Comparison of ENCODE assay signal across 8 cellular contexts in genomic region chr14:71855399-71856036, GRCh38.
A peak's percentile ranks its signal among the peaks of the same experiment; 100 is the strongest.
DNase-seq lines count a peak whose midpoint lies in the region; ATAC-seq and TF ChIP-seq lines count a peak whose summit lies in the region.

No MANE protein-coding gene starts in this region.

- H3K4me3 Mint-ChIP-seq in Caco-2 (ENCODE audit: unreplicated experiment) = no peak overlapping the region
- H3K4me3 Mint-ChIP-seq in activated T-helper 2 cell treated with anti-CD3 and anti-CD28 coated beads, Interferon-gamma antibody, Interleukin-2, Interleukin-4, amounts not matched to agents 10 μg/mL and 5 μg/mL and 100 μg/mL, durations not matched to agents 14 hours and 24 hours and 36 hours (ENCODE audit: low read depth) = no peak overlapping the region

- TF ChIP-seq CTCF in Caco-2 (IDR thresholded peaks at IDR 0.05; ENCODE audit: insufficient read depth in 1 of 2, low read depth in 1 of 2, low read length in 1 of 2, severe bottlenecking in 1 of 2, unreplicated experiment in 1 of 2) = peak; percentile 56 to 61
- TF ChIP-seq CTCF in PC-3 (conservative IDR thresholded peaks at IDR 0.05; ENCODE audit: low read depth, low read length) = peak; percentile 96
- TF ChIP-seq CTCF in psoas muscle (IDR thresholded peaks at IDR 0.05) = peak; percentile 48
- TF ChIP-seq CTCF in prostate gland (IDR thresholded peaks at IDR 0.05) = peak in 1 of 4 experiments; percentile 11

- H3K36me3 ChIP-seq in Caco-2 (ENCODE audit: control insufficient read depth, insufficient read depth, low read length) (no peaks in the 10 kb centered on the region), PC-3 (ENCODE audit: low read depth, low read length) (no peaks in the 10 kb centered on the region), psoas muscle (ENCODE audit: insufficient read depth in 1 of 2, low read depth in 1 of 2) (no peaks in the 10 kb centered on the region), prostate gland (no peaks in the 10 kb centered on the region)

- H3K4me2 ChIP-seq in PC-3 (ENCODE audit: low read length) = no peak overlapping the region

- H3K9me3 Mint-ChIP-seq in Caco-2 (ENCODE audit: unreplicated experiment) = peaks cover 9% of the 10 kb centered on the region
- no peaks in the 10 kb centered on the region for H3K9me3 Mint-ChIP-seq in activated T-helper 2 cell treated with anti-CD3 and anti-CD28 coated beads, Interferon-gamma antibody, Interleukin-2, Interleukin-4, amounts not matched to agents 10 μg/mL and 5 μg/mL and 100 μg/mL, durations not matched to agents 14 hours and 24 hours and 36 hours

- no peaks in the 10 kb centered on the region for H4K20me1 ChIP-seq in PC-3 (ENCODE audit: low read length)

- no peaks in the 10 kb centered on the region for H3K9me2 ChIP-seq in PC-3 (replicated peaks; ENCODE audit: low read length)

- peak; percentile 58 to 74 for DNase-seq in Caco-2
- DNase-seq in HK-2 (ENCODE audit: unreplicated experiment) = peak; percentile 51
- DNase-seq in PC-3 = peak; percentile 89
- DNase-seq in activated T-helper 2 cell treated with anti-CD3 and anti-CD28 coated beads, Interferon-gamma antibody, Interleukin-2, Interleukin-4, amounts not matched to agents 10 μg/mL and 5 μg/mL and 100 μg/mL, durations not matched to agents 14 hours and 24 hours and 36 hours (ENCODE audit: low spot score) = peak; percentile 26
- peak; percentile 47 for DNase-seq in glomerular visceral epithelial cell (ENCODE audit: extremely low spot score)
- peak; percentile 63 to 68 for DNase-seq in psoas muscle
- no peak for DNase-seq in prostate gland (ENCODE audit: low spot score)

- peaks cover 4% of the 10 kb centered on the region for H3K27me3 Mint-ChIP-seq in Caco-2 (ENCODE audit: insufficient read depth, unreplicated experiment)
- H3K27me3 Mint-ChIP-seq in activated T-helper 2 cell treated with anti-CD3 and anti-CD28 coated beads, Interferon-gamma antibody, Interleukin-2, Interleukin-4, amounts not matched to agents 10 μg/mL and 5 μg/mL and 100 μg/mL, durations not matched to agents 14 hours and 24 hours and 36 hours (ENCODE audit: low read depth) = peaks cover 32% of the 10 kb centered on the region

- no peak for TF ChIP-seq POLR2A in prostate gland (IDR thresholded peaks at IDR 0.05)

- no peaks in the 10 kb centered on the region for H3K36me3 Mint-ChIP-seq in Caco-2 (ENCODE audit: insufficient read depth, unreplicated experiment)
- no peaks in the 10 kb centered on the region for H3K36me3 Mint-ChIP-seq in activated T-helper 2 cell treated with anti-CD3 and anti-CD28 coated beads, Interferon-gamma antibody, Interleukin-2, Interleukin-4, amounts not matched to agents 10 μg/mL and 5 μg/mL and 100 μg/mL, durations not matched to agents 14 hours and 24 hours and 36 hours (ENCODE audit: low read depth)

- H3K27ac ChIP-seq in PC-3 (ENCODE audit: low read length) (no peak overlapping the region), psoas muscle (no peak overlapping the region), prostate gland (no peak overlapping the region)

- H3K27ac Mint-ChIP-seq in Caco-2 (ENCODE audit: unreplicated experiment) = no peak overlapping the region
- H3K27ac Mint-ChIP-seq in activated T-helper 2 cell treated with anti-CD3 and anti-CD28 coated beads, Interferon-gamma antibody, Interleukin-2, Interleukin-4, amounts not matched to agents 10 μg/mL and 5 μg/mL and 100 μg/mL, durations not matched to agents 14 hours and 24 hours and 36 hours = no peak overlapping the region

- H3K9me3 ChIP-seq in Caco-2 (no peaks in the 10 kb centered on the region), PC-3 (ENCODE audit: low read length) (no peaks in the 10 kb centered on the region), psoas muscle (no peaks in the 10 kb centered on the region), prostate gland (no peaks in the 10 kb centered on the region)

- CTCF ChIA-PET in Caco-2 (lab: Charles Lee) = interaction anchor here (0.6 to 1.0 kb wide), 5 partner anchors 25 to 1619 kb away, joined by 3 to 5 read pairs (median 3); no protein-coding TSS in a partner anchor
- CTCF ChIA-PET in PC-3 (lab: Charles Lee) = interaction anchor here (0.5 to 1.6 kb wide), 20 partner anchors 52 to 752 kb away, joined by 3 to 13 read pairs (median 5); no protein-coding TSS in a partner anchor

- WGBS in psoas muscle, 3 donors = 97 to 100% (median 100%) methylated on average over 1 of the region's 1 CpG
- 100% methylated on average over 1 of the region's 1 CpG for WGBS in prostate gland

- H3K27me3 ChIP-seq in Caco-2 (replicated peaks; ENCODE audit: control insufficient read depth, insufficient read depth, low read length) (no peaks in the 10 kb centered on the region), PC-3 (ENCODE audit: low read length) (no peaks in the 10 kb centered on the region; the same call in 1 of the 2 replicates), psoas muscle (ENCODE audit: insufficient read depth in 3 of 3, low read length in 2 of 3) (peaks cover 0 to 2% (median 0%) of the 10 kb centered on the region in 3 donors), prostate gland (replicated peaks; ENCODE audit: insufficient read depth) (no peaks in the 10 kb centered on the region)

- H3K4me1 Mint-ChIP-seq in Caco-2 (ENCODE audit: low read depth, unreplicated experiment) = no peaks in the 10 kb centered on the region
- H3K4me1 Mint-ChIP-seq in activated T-helper 2 cell treated with anti-CD3 and anti-CD28 coated beads, Interferon-gamma antibody, Interleukin-2, Interleukin-4, amounts not matched to agents 10 μg/mL and 5 μg/mL and 100 μg/mL, durations not matched to agents 14 hours and 24 hours and 36 hours (ENCODE audit: low read depth) = peaks cover 11% of the 10 kb centered on the region

- no peak overlapping the region for H3K4me3 ChIP-seq in Caco-2 (ENCODE audit: low read depth, low read length)
- no peak overlapping the region for H3K4me3 ChIP-seq in PC-3 (ENCODE audit: low read length)
- no peak overlapping the region for H3K4me3 ChIP-seq in psoas muscle
- no peak overlapping the region for H3K4me3 ChIP-seq in prostate gland

- H3K9ac ChIP-seq in PC-3 (ENCODE audit: low read length) = no peak overlapping the region

- no peaks in the 10 kb centered on the region for H3F3A ChIP-seq in PC-3 (ENCODE audit: low read length, unreplicated experiment)

- peak; percentile 90 for ATAC-seq in PC-3
- no peak for ATAC-seq in psoas muscle
- no peak for ATAC-seq in HG02885 (IDR thresholded peaks at IDR 0.05; ENCODE audit: poor library complexity, unreplicated experiment)

- no TSS peak for BruUV-seq in Caco-2 (replicated peaks; lab: Mats Ljungman, UMichigan)
- no TSS peak for BruUV-seq in PC-3 (replicated peaks; lab: Mats Ljungman, UMichigan)

- no peak overlapping the region for H2AFZ ChIP-seq in PC-3 (ENCODE audit: low read length)

- intact Hi-C loops in Caco-2 (cut with micrococcal nuclease; ENCODE audit: unreplicated experiment) = loop anchor here (10.0 kb wide), 2 partner anchors 131 to 721 kb away; no protein-coding TSS in a partner anchor
- intact Hi-C loops in PC-3 (cut with micrococcal nuclease) = loop anchor here (1.0 to 2.0 kb wide), 5 partner anchors 53 to 751 kb away; no protein-coding TSS in a partner anchor
- intact Hi-C loops in activated T-helper 2 cell treated with anti-CD3 and anti-CD28 coated beads, Interferon-gamma antibody, Interleukin-2, Interleukin-4, amounts not matched to agents 10 μg/mL and 5 μg/mL and 100 μg/mL, durations not matched to agents 14 hours and 24 hours and 36 hours (cut with micrococcal nuclease) = loop anchor here (2.0 to 10.0 kb wide), 2 partner anchors 101 to 751 kb away; no protein-coding TSS in a partner anchor
- intact Hi-C loops in psoas muscle (cut with DNase I) = loop anchor here in 1 of 2 donors (5.0 kb wide), 1 partner anchor 103 kb away; no protein-coding TSS in a partner anchor
- intact Hi-C loops in prostate gland (cut with DNase I) = no loop called here

- H3K4me1 ChIP-seq in Caco-2 = no peaks in the 10 kb centered on the region
- no peaks in the 10 kb centered on the region for H3K4me1 ChIP-seq in PC-3 (ENCODE audit: insufficient read depth, low read length)
- H3K4me1 ChIP-seq in psoas muscle = no peaks in the 10 kb centered on the region
- H3K4me1 ChIP-seq in prostate gland (replicated peaks) = no peaks in the 10 kb centered on the region

- POLR2A ChIA-PET in Caco-2 (lab: Charles Lee) = no interaction called here
- POLR2A ChIA-PET in PC-3 (lab: Charles Lee; ENCODE audit: unreplicated experiment) = interaction anchor here (0.6 kb wide), 2 partner anchors 186 to 1517 kb away, joined by 3 to 5 read pairs; no protein-coding TSS in a partner anchor

- no peaks in the 10 kb centered on the region for H3K79me2 ChIP-seq in PC-3 (ENCODE audit: low read length)
